Comparison of ENCODE assay signal across 8 cellular contexts in genomic region chr14:24334431-24335271, GRCh38. TPM values are rescaled to one million over a fixed set of nuclear protein-coding genes. Genes with fewer than 3 reads are reported as not detected.
DNase-seq lines count a peak whose midpoint lies in the region; ATAC-seq and TF ChIP-seq lines count a peak whose summit lies in the region.

Gene ADCY4 (minus strand): TSS chr14:24335071. CDS start chr14:24334652, 419 bp downstream.

- no peak for ATAC-seq in central memory CD8-positive, alpha-beta T cell (replicated peaks; ENCODE audit: extremely low read depth, poor library complexity, severe bottlenecking)
- no peak for ATAC-seq in HG03469 (IDR thresholded peaks at IDR 0.05; ENCODE audit: unreplicated experiment)

- no peaks in the 10 kb centered on the region for H3K9me3 Mint-ChIP-seq in activated CD4-positive, alpha-beta T cell treated with anti-CD3 and anti-CD28 coated beads, Interleukin-2, amount 10 ng/mL, durations not matched to agents 24 days and 14 days
- H3K9me3 Mint-ChIP-seq in central memory CD8-positive, alpha-beta T cell, result no peaks in the 10 kb centered on the region

- H3K4me1 ChIP-seq in liver (ENCODE audit: control insufficient read depth in 4 of 4, insufficient read depth in 4 of 4, low read length in 3 of 4) (peaks cover 9 to 47% (median 22%) of the 10 kb centered on the region in 4 donors), suprapubic skin (peaks cover 66% of the 10 kb centered on the region)

- DNase-seq in activated CD4-positive, alpha-beta T cell treated with anti-CD3 and anti-CD28 coated beads, Interleukin-2, amount 10 ng/mL, durations not matched to agents 24 days and 14 days, result peak; percentile 75
- no peak for DNase-seq in activated CD4-positive, alpha-beta T cell treated with anti-CD3 and anti-CD28 coated beads, Interleukin-2, amount 50 U/mL, for 4 hours
- DNase-seq in central memory CD8-positive, alpha-beta T cell (ENCODE audit: low spot score in 2 of 2), result no peak
- peak in 1 of 2 donors; percentile 64 for DNase-seq in suprapubic skin (ENCODE audit: low spot score in 2 of 2)
- no peak for DNase-seq in effector CD8-positive, alpha-beta T cell (lab: John Stamatoyannopoulos, UW)
- no peak for DNase-seq in stimulated activated CD4-positive, alpha-beta T cell treated with anti-CD3 and anti-CD28 coated beads, Interleukin-4, amount 100 ng/mL, for 24 hours

- peak within 1 kb of the TSS in 1 of 3 donors; percentile 31 for H3K4me3 ChIP-seq in liver (ENCODE audit: low read depth in 1 of 3, low read length in 3 of 3)
- H3K4me3 ChIP-seq in suprapubic skin, result peak within 1 kb of the TSS; percentile 46

- TF ChIP-seq POLR2A in suprapubic skin (IDR thresholded peaks at IDR 0.05), result no peak

- WGBS in liver, result 8% methylated on average over 64 of the region's 64 CpGs
- WGBS in suprapubic skin, result 8% methylated on average over 13 of the region's 64 CpGs

- intact Hi-C loops in activated CD4-positive, alpha-beta T cell treated with anti-CD3 and anti-CD28 coated beads, Interleukin-2, amount 10 ng/mL, durations not matched to agents 24 days and 14 days (cut with micrococcal nuclease), result loop anchor here (5.0 kb wide), 1 partner anchor 338 kb away; no protein-coding TSS in a partner anchor

- peaks cover 47% of the 10 kb centered on the region for H3K4me1 Mint-ChIP-seq in activated CD4-positive, alpha-beta T cell treated with anti-CD3 and anti-CD28 coated beads, Interleukin-2, amount 10 ng/mL, durations not matched to agents 24 days and 14 days
- peaks cover 57% of the 10 kb centered on the region for H3K4me1 Mint-ChIP-seq in central memory CD8-positive, alpha-beta T cell

- no peak for TF ChIP-seq RAD21 in liver (IDR thresholded peaks at IDR 0.05)

- no peaks in the 10 kb centered on the region for H3K27me3 ChIP-seq in liver (ENCODE audit: control insufficient read depth in 4 of 4, insufficient read depth in 4 of 4, low read length in 3 of 4)
- peaks cover 9% of the 10 kb centered on the region for H3K27me3 ChIP-seq in suprapubic skin

- H3K9me3 ChIP-seq in liver (ENCODE audit: control insufficient read depth in 4 of 4, low read length in 3 of 4) (no peaks in the 10 kb centered on the region), suprapubic skin (no peaks in the 10 kb centered on the region)

- peak within 1 kb of the TSS; percentile 61 for H3K4me3 Mint-ChIP-seq in activated CD4-positive, alpha-beta T cell treated with anti-CD3 and anti-CD28 coated beads, Interleukin-2, amount 10 ng/mL, durations not matched to agents 24 days and 14 days
- H3K4me3 Mint-ChIP-seq in central memory CD8-positive, alpha-beta T cell, result peak within 1 kb of the TSS; percentile 29

- H3K9ac ChIP-seq in liver (ENCODE audit: low read depth in 1 of 2, low read length in 2 of 2), result peak within 1 kb of the TSS in 1 of 2 donors; percentile 51

- H3K36me3 Mint-ChIP-seq in activated CD4-positive, alpha-beta T cell treated with anti-CD3 and anti-CD28 coated beads, Interleukin-2, amount 10 ng/mL, durations not matched to agents 24 days and 14 days (ENCODE audit: low read depth), result peaks cover 30% of the 10 kb centered on the region
- peaks cover 23% of the 10 kb centered on the region for H3K36me3 Mint-ChIP-seq in central memory CD8-positive, alpha-beta T cell (ENCODE audit: insufficient read depth)

- H3K36me3 ChIP-seq in liver (ENCODE audit: control insufficient read depth in 4 of 4, insufficient read depth in 3 of 4, low read depth in 1 of 4, low read length in 3 of 4) (no peaks in the 10 kb centered on the region), suprapubic skin (peaks cover 20% of the 10 kb centered on the region)

- peaks cover 33% of the 10 kb centered on the region for H3K27me3 Mint-ChIP-seq in activated CD4-positive, alpha-beta T cell treated with anti-CD3 and anti-CD28 coated beads, Interleukin-2, amount 10 ng/mL, durations not matched to agents 24 days and 14 days
- H3K27me3 Mint-ChIP-seq in central memory CD8-positive, alpha-beta T cell, result peaks cover 12% of the 10 kb centered on the region

- peak within 1 kb of the TSS; percentile 23 to 43 for H3K27ac ChIP-seq in liver (ENCODE audit: low read depth in 1 of 2, low read length in 2 of 2)
- H3K27ac ChIP-seq in suprapubic skin, result peak within 1 kb of the TSS; percentile 77

- no peak for TF ChIP-seq EP300 in suprapubic skin (IDR thresholded peaks at IDR 0.05)

- H3K27ac Mint-ChIP-seq in activated CD4-positive, alpha-beta T cell treated with anti-CD3 and anti-CD28 coated beads, Interleukin-2, amount 10 ng/mL, durations not matched to agents 24 days and 14 days, result peak within 1 kb of the TSS; percentile 45
- no peak within 1 kb of the TSS for H3K27ac Mint-ChIP-seq in central memory CD8-positive, alpha-beta T cell (ENCODE audit: low read depth)

- TF ChIP-seq CTCF in liver (IDR thresholded peaks at IDR 0.05; ENCODE audit: low read depth, low read length, missing input control), result no peak
- TF ChIP-seq CTCF in suprapubic skin (IDR thresholded peaks at IDR 0.05), result peak in 1 of 2 donors; percentile 1

TF ChIP-seq in liver, 16 proteins besides CTCF, POLR2A, EP300 and RAD21:
- TF ChIP-seq HNF4G (IDR thresholded peaks at IDR 0.05) (no peak), REST (IDR thresholded peaks at IDR 0.05) (no peak), YY1 (IDR thresholded peaks at IDR 0.05) (no peak), JUND (IDR thresholded peaks at IDR 0.05) (no peak), ZBTB33 (IDR thresholded peaks at IDR 0.05) (no peak), RXRA (IDR thresholded peaks at IDR 0.05) (no peak), TAF1 (conservative IDR thresholded peaks at IDR 0.05) (no peak), HNF4A (conservative IDR thresholded peaks at IDR 0.05) (no peak)

RNA-seq across cellular contexts. Expression of gene ADCY4, which starts in this region (rescaled TPM):
- 1.6 and 2.8 TPM in 2 replicates for total RNA-seq in activated CD4-positive, alpha-beta T cell treated with anti-CD3 and anti-CD28 coated beads, Interleukin-2, amount 10 ng/mL, durations not matched to agents 24 days and 14 days
- total RNA-seq in liver (1 to 10 TPM; 2.2 to 7.2 TPM), suprapubic skin (10 to 100 TPM in 2 of 4 donors, 1 to 10 TPM in 2; 3.9 to 33.2 (median 13.9) TPM)
- polyA plus RNA-seq in liver, result 1 to 10 TPM; 2.2 to 5.8 TPM
